Comparison of ENCODE assay signal across 19 cellular contexts in the genomic region with DNA sequence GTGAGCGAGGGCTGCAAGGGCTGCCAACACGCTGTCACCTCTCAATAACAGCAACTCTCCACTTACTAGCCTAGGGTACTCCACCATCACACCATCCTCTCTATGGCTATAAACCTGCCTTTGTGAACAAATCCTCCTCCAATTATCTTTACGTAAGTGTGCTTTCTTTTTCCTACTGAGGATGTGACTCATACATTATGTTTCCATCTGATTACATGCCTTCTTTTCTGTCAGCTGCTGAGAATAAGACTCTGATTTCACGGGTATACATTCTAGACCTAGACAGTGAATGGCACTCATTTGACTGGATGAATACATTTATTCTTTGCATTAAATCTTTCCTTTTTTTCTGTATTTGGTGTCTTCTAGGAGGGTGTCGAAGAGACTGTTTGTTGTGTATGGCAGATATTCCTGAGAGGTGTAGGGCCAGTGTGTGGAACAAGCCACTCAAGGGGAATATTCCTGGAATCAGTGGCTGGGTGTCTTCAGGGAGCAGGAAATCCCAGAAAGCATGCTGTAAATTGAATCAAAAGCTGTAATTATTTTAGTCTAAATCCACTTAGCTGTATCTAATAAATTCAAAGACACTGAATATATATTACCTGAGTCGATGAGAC.
DNase-seq lines count a peak whose midpoint lies in the region; ATAC-seq and TF ChIP-seq lines count a peak whose summit lies in the region.
"Had no signal": no experiment of that assay in that cellular context is flagged by ENCODE, and none has a peak within 500 bp of the region (broad histone marks: within the 10 kb centered on the region; RNA-seq: fewer than 3 reads in every experiment).

No MANE protein-coding gene starts in this region.

- in situ Hi-C loops in astrocyte of the spinal cord (cut with HindIII; ENCODE audit: low sequenced_read_pairs), result no loop called here

- no peak for TF ChIP-seq CTCF in astrocyte of the spinal cord (IDR thresholded peaks at IDR 0.05; ENCODE audit: low read depth, low read length)

- DNase-seq in DMS153 (lab: John Stamatoyannopoulos, UW) (peak; percentile 25), DMS153 treated with DMSO at 0.1 percent for 48 hours (lab: John Stamatoyannopoulos, UW; ENCODE audit: unreplicated experiment) (no peak), astrocyte of the spinal cord (ENCODE audit: low read depth, low spot score) (peak; percentile 70), foreskin melanocyte (peak; percentile 93), stromal cell of bone marrow (ENCODE audit: low read depth) (peak; percentile 22), HEK293T (ENCODE audit: extremely low spot score) (no peak), NCI-H69 (lab: John Stamatoyannopoulos, UW) (no peak)
- DNase-seq: activated CD4-positive, alpha-beta memory T cell treated with anti-CD3 and anti-CD28 coated beads for 36 hours; CD4-positive, CD25-positive, alpha-beta regulatory T cell; GDM1; GOT3; naive thymus-derived CD8-positive, alpha-beta T cell; NCI-H187 treated with DMSO at 0.1 percent for 48 hours; NCI-H774; SHP77; stomach had no signal

- no peak for ATAC-seq in HG02938 (IDR thresholded peaks at IDR 0.05; ENCODE audit: unreplicated experiment)
- ATAC-seq: naive thymus-derived CD8-positive, alpha-beta T cell; right cardiac atrium had no signal

- no peak overlapping the region for H3K4me3 ChIP-seq in astrocyte of the spinal cord (ENCODE audit: low read depth, low read length)
- H3K4me3 ChIP-seq: cardiac muscle cell, stomach had no signal

- POLR2A ChIA-PET in HEK293T (lab: Yijun Ruan, JAX), result no interaction called here

- CTCF ChIA-PET in HEK293T (lab: Yijun Ruan, JAX), result no interaction called here

TF ChIP-seq in HEK293T, 16 proteins besides CTCF, POLR2A, EP300 and RAD21:
- TF ChIP-seq BHLHE40 (IDR thresholded peaks at IDR 0.05; ENCODE audit: borderline replicate concordance), result no peak
- TF ChIP-seq NFRKB (IDR thresholded peaks at IDR 0.05), result no peak
- no peak for TF ChIP-seq PKNOX1 (IDR thresholded peaks at IDR 0.05)

Comparison
In these comparisons a context has a peak if more than half of its experiments do, and no peak if none do; other contexts are left out.
1. DNase-seq: peak in DMS153 (single experiment), astrocyte of the spinal cord (single experiment), foreskin melanocyte (single experiment) and stromal cell of bone marrow (single experiment); none in DMS153 treated with DMSO at 0.1 percent for 48 hours (single experiment), HEK293T (single experiment) and NCI-H69 (single experiment).